27 cellular contexts compared by ENCODE assay signal in genomic region chr14:63513756-63514155, GRCh38. TPM values are rescaled to one million over a fixed set of nuclear protein-coding genes. Genes with fewer than 3 reads are reported as not detected.
DNase-seq lines count a peak whose midpoint lies in the region; ATAC-seq, FAIRE-seq and TF ChIP-seq lines count a peak whose summit lies in the region.
"Had no signal": no experiment of that assay in that cellular context is flagged by ENCODE, and none has a peak within 500 bp of the region (broad histone marks: within the 10 kb centered on the region; RNA-seq: fewer than 3 reads in every experiment).

No MANE protein-coding gene starts in this region.

- H3K27ac ChIP-seq in K562 (ENCODE audit: extremely low read depth, low read depth, low read length) = no peak overlapping the region
- H3K27ac ChIP-seq in neural progenitor cell = no peak overlapping the region
- H3K27ac ChIP-seq: foreskin keratinocyte, hepatocyte, lower lobe of right lung, WERI-Rb-1 had no signal

- no peaks in the 10 kb centered on the region for H3K27me3 Mint-ChIP-seq in natural killer cell treated with Interleukin-12 subunit alpha and Interleukin-12 subunit beta and Interleukin-15 and Interleukin-18, amount 100 ng/mL, for 72 hours
- no peaks in the 10 kb centered on the region for H3K27me3 Mint-ChIP-seq in neural progenitor cell (ENCODE audit: insufficient read depth, low read depth)
- H3K27me3 Mint-ChIP-seq: activated naive CD8-positive, alpha-beta T cell treated with anti-CD3 and anti-CD28 coated beads, Interleukin-2, amount 50 U/mL, for 24 hours had no signal

- H3K27ac Mint-ChIP-seq in natural killer cell treated with Interleukin-12 subunit alpha and Interleukin-12 subunit beta and Interleukin-15 and Interleukin-18, amount 100 ng/mL, for 72 hours = peak overlapping the region; percentile 75 to 87
- no peak overlapping the region for H3K27ac Mint-ChIP-seq in neural progenitor cell
- H3K27ac Mint-ChIP-seq: activated naive CD8-positive, alpha-beta T cell treated with anti-CD3 and anti-CD28 coated beads, Interleukin-2, amount 50 U/mL, for 24 hours had no signal

- TF ChIP-seq CTCF in K562 (IDR thresholded peaks at IDR 0.05 in 2 of 3, conservative IDR thresholded peaks at IDR 0.05 in 1 of 3; ENCODE audit: insufficient read depth in 2 of 3, low read depth in 1 of 3, low read length in 3 of 3) (no peak), neural progenitor cell (IDR thresholded peaks at IDR 0.05) (no peak)

- TF ChIP-seq RAD21 in K562 (CRISPR knock-in tag; conservative IDR thresholded peaks at IDR 0.05 in 1 of 2, IDR thresholded peaks at IDR 0.05 in 1 of 2) = no peak

- H3K36me3 Mint-ChIP-seq in natural killer cell treated with Interleukin-12 subunit alpha and Interleukin-12 subunit beta and Interleukin-15 and Interleukin-18, amount 100 ng/mL, for 72 hours = no peaks in the 10 kb centered on the region
- peaks cover 18% of the 10 kb centered on the region for H3K36me3 Mint-ChIP-seq in neural progenitor cell

- no peak overlapping the region for H3K4me2 ChIP-seq in K562 (ENCODE audit: insufficient read depth, low read length)
- H3K4me2 ChIP-seq in neural progenitor cell = no peak overlapping the region
- H3K4me2 ChIP-seq: hepatocyte, smooth muscle cell had no signal

- H2AFZ ChIP-seq in K562 (ENCODE audit: low read depth, low read length) (no peak overlapping the region), neural progenitor cell (replicated peaks) (no peak overlapping the region)
- H2AFZ ChIP-seq: hepatocyte had no signal

- H3K4me1 ChIP-seq in K562 (replicated peaks in 1 of 2; ENCODE audit: control insufficient read depth in 2 of 2, insufficient read depth in 2 of 2, low read length in 2 of 2) (peaks cover 0 to 4% of the 10 kb centered on the region in 2 experiments; a peak in 1 of 5 replicates), neural progenitor cell (peaks cover 3% of the 10 kb centered on the region)
- H3K4me1 ChIP-seq: foreskin keratinocyte had no signal

- H3K79me2 ChIP-seq in K562 (ENCODE audit: control insufficient read depth, insufficient read depth, low read length) (peaks cover 63% of the 10 kb centered on the region), neural progenitor cell (ENCODE audit: low read depth) (peaks cover 100% of the 10 kb centered on the region)

- H3K9me1 ChIP-seq in K562 (ENCODE audit: control insufficient read depth, insufficient read depth, low read length) = no peaks in the 10 kb centered on the region

- intact Hi-C loops in K562 (cut with micrococcal nuclease) = no loop called here

- BruUV-seq in K562 (replicated peaks; lab: Mats Ljungman, UMichigan) = no TSS peak

- WGBS in K562 (ENCODE audit: insufficient coverage, low coverage, missing lambda C conversion rate) = 83% methylated on average over 4 of the region's 4 CpGs

- H3K9me3 ChIP-seq in K562 (replicated peaks; ENCODE audit: control insufficient read depth, insufficient read depth, low read depth, low read length) (no peaks in the 10 kb centered on the region), neural progenitor cell (ENCODE audit: low read depth) (no peaks in the 10 kb centered on the region)
- H3K9me3 ChIP-seq: lower lobe of right lung, MG63 had no signal

- in situ Hi-C loops in K562 (cut with MboI) = no loop called here

- H3K9me3 Mint-ChIP-seq in natural killer cell treated with Interleukin-12 subunit alpha and Interleukin-12 subunit beta and Interleukin-15 and Interleukin-18, amount 100 ng/mL, for 72 hours = no peaks in the 10 kb centered on the region
- H3K9me3 Mint-ChIP-seq in neural progenitor cell = no peaks in the 10 kb centered on the region
- H3K9me3 Mint-ChIP-seq: activated naive CD8-positive, alpha-beta T cell treated with anti-CD3 and anti-CD28 coated beads, Interleukin-2, amount 50 U/mL, for 24 hours; H9 had no signal

- POLR2A ChIA-PET in K562 (lab: Yijun Ruan, JAX) = interaction anchor here (0.9 kb wide), 1 partner anchor 30 kb away, joined by 3 read pairs; no protein-coding TSS in a partner anchor

- H3K27me3 ChIP-seq in K562 (ENCODE audit: control insufficient read depth in 2 of 2, insufficient read depth in 2 of 2, low read length in 2 of 2) = no peaks in the 10 kb centered on the region
- no peaks in the 10 kb centered on the region for H3K27me3 ChIP-seq in neural progenitor cell
- H3K27me3 ChIP-seq: foreskin keratinocyte, hepatocyte, MG63 had no signal

- no peak for FAIRE-seq in K562 (lab: Jason Lieb, UNC)

- DNase-seq in NCI-H2196 (lab: John Stamatoyannopoulos, UW; ENCODE audit: unreplicated experiment) = peak; percentile 13
- DNase-seq in NCI-H2196 treated with DMSO at 0.1 percent for 48 hours (lab: John Stamatoyannopoulos, UW; ENCODE audit: unreplicated experiment) = no peak
- DNase-seq in NCI-H2029 treated with DMSO at 0.1 percent for 48 hours (lab: John Stamatoyannopoulos, UW) = peak; percentile 9
- DNase-seq in K562 (ENCODE audit: extremely low read depth in 1 of 4, low spot score in 3 of 4) = no peak
- DNase-seq in natural killer cell treated with Interleukin-12 subunit alpha and Interleukin-12 subunit beta and Interleukin-15 and Interleukin-18, amount 100 ng/mL, for 72 hours (ENCODE audit: low spot score) = no peak
- DNase-seq in neural progenitor cell (ENCODE audit: low spot score) = no peak
- no peak for DNase-seq in NOMO-1 (lab: John Stamatoyannopoulos, UW; ENCODE audit: unreplicated experiment in 2 of 2)
- DNase-seq: 8988T; activated CD4-positive, alpha-beta T cell treated with anti-CD3 and anti-CD28 coated beads, Interleukin-2, amount 50 U/mL, for 4 hours; activated CD8-positive, alpha-beta memory T cell treated with anti-CD3 and anti-CD28 coated beads, Interleukin-2, amount 50 U/mL, for 4 hours; activated effector memory CD4-positive, alpha-beta T cell treated with anti-CD3 and anti-CD28 coated beads, Interleukin-2, amount 50 U/mL, for 16 hours; activated naive CD8-positive, alpha-beta T cell treated with anti-CD3 and anti-CD28 coated beads, Interleukin-2, amount 50 U/mL, for 24 hours; DND-41; effector CD8-positive, alpha-beta T cell; foreskin keratinocyte; H9; lower lobe of right lung; MG63; NCI-H1436; NCI-H226; stimulated activated CD4-positive, alpha-beta T cell treated with anti-CD3 and anti-CD28 coated beads, Interleukin-4, amount 100 ng/mL, for 1 hour; stimulated activated naive CD4-positive, alpha-beta T cell treated with Interleukin-2 at 50 U/mL for 16 hours; WERI-Rb-1 had no signal

- TF ChIP-seq EP300 in K562 (IDR thresholded peaks at IDR 0.05; ENCODE audit: low read length) = no peak

- H3F3A ChIP-seq in neural progenitor cell (ENCODE audit: low read depth) = no peaks in the 10 kb centered on the region

- H4K20me1 ChIP-seq in K562 (replicated peaks; ENCODE audit: control insufficient read depth, insufficient read depth, low read length) = no peaks in the 10 kb centered on the region
- H4K20me1 ChIP-seq in neural progenitor cell (ENCODE audit: low read depth) = peaks cover 65% of the 10 kb centered on the region

- H3K4me3 ChIP-seq in K562 = no peak overlapping the region
- H3K4me3 ChIP-seq in neural progenitor cell = no peak overlapping the region
- H3K4me3 ChIP-seq: hepatocyte, lower lobe of right lung, MG63, smooth muscle cell had no signal

- CTCF ChIA-PET in K562 (lab: Yijun Ruan, JAX; ENCODE audit: low intra/inter-chr PET ratio) = no interaction called here

- TF ChIP-seq POLR2A in K562 (conservative IDR thresholded peaks at IDR 0.05) = no peak

- ATAC-seq in K562 = peak; percentile 46
- no peak for ATAC-seq in natural killer cell treated with Interleukin-12 subunit alpha and Interleukin-12 subunit beta and Interleukin-15 and Interleukin-18, amount 100 ng/mL, for 72 hours
- no peak for ATAC-seq in HG03571 (IDR thresholded peaks at IDR 0.05; ENCODE audit: unreplicated experiment)
- ATAC-seq: activated naive CD8-positive, alpha-beta T cell treated with anti-CD3 and anti-CD28 coated beads, Interleukin-2, amount 50 U/mL, for 24 hours; foreskin keratinocyte; Panc1 had no signal

- H3K36me3 ChIP-seq in K562 (ENCODE audit: control insufficient read depth, insufficient read depth, low read length) (peaks cover 5% of the 10 kb centered on the region; the same call in 2 of the 3 replicates), neural progenitor cell (no peaks in the 10 kb centered on the region)
- H3K36me3 ChIP-seq: lower lobe of right lung, MG63 had no signal

- no peak overlapping the region for H3K9ac ChIP-seq in K562 (ENCODE audit: insufficient read depth in 1 of 2, low read depth in 2 of 2, low read length in 2 of 2)
- H3K9ac ChIP-seq in neural progenitor cell = no peak overlapping the region

- H3K4me3 Mint-ChIP-seq in natural killer cell treated with Interleukin-12 subunit alpha and Interleukin-12 subunit beta and Interleukin-15 and Interleukin-18, amount 100 ng/mL, for 72 hours = no peak overlapping the region
- no peak overlapping the region for H3K4me3 Mint-ChIP-seq in neural progenitor cell
- H3K4me3 Mint-ChIP-seq: activated naive CD8-positive, alpha-beta T cell treated with anti-CD3 and anti-CD28 coated beads, Interleukin-2, amount 50 U/mL, for 24 hours; H9 had no signal

- peaks cover 51 to 52% of the 10 kb centered on the region in 2 donors for H3K4me1 Mint-ChIP-seq in natural killer cell treated with Interleukin-12 subunit alpha and Interleukin-12 subunit beta and Interleukin-15 and Interleukin-18, amount 100 ng/mL, for 72 hours (ENCODE audit: low read depth in 2 of 2)
- peaks cover 2% of the 10 kb centered on the region for H3K4me1 Mint-ChIP-seq in neural progenitor cell

RNA-seq across cellular contexts. Expression of gene PPP2R5E, which starts 29.4 kb away (rescaled TPM):
- total RNA-seq in K562 (2011; cell fraction: chromatin; rRNA removed; ENCODE audit: low replicate concordance) = 13.7 and 28.3 TPM in 2 replicates
- 10.8 TPM in 2 replicates for total RNA-seq in K562 (2011; cell fraction: nucleolus; rRNA removed)
- 19.8 and 35.3 TPM in 2 replicates for total RNA-seq in K562 (2011; cell fraction: nucleoplasm; rRNA removed)
- total RNA-seq in K562 (2014; rRNA removed) (5.1 and 5.2 TPM in 2 replicates), K562 (2014; rRNA removed; fragmentation: Illumina TruSeq; extraction: Trizol) (15.6 and 18.1 TPM in 2 replicates), K562 (2015; rRNA removed; fragmentation: Illumina TruSeq; extraction: Trizol) (14.1 and 14.5 TPM in 2 replicates), K562 (2021) (30.3 and 30.8 TPM in 2 replicates), neural progenitor cell (ENCODE audit: low replicate concordance) (42.6 and 72.0 TPM in 2 replicates)
- polyA plus RNA-seq in K562 (2011; rRNA removed) (5.5 and 11.0 TPM in 2 replicates), K562 (2014; fragmentation: Illumina TruSeq; extraction: Trizol) (15.8 and 18.4 TPM in 2 replicates), K562 (2014; fragmentation: Nextera tagmentation; extraction: Ambion mirVana) (1 to 10 TPM; 4.2 to 6.2 TPM), K562 (2014; rRNA removed) (8.9 and 9.0 TPM in 2 replicates)
- polyA plus RNA-seq in K562 (2011; cell fraction: cytosol; rRNA removed) = 3.1 and 3.5 TPM in 2 replicates
- 3.8 and 4.2 TPM in 2 replicates for polyA plus RNA-seq in K562 (2011; cell fraction: nucleus; rRNA removed)
- polyA plus RNA-seq in K562 (2012) = 13.1 and 15.3 TPM in 2 replicates
- 16.0 and 18.8 TPM in 2 replicates for polyA minus RNA-seq in K562 (2011; rRNA and poly(A)+ RNA removed)
- 12.3 and 20.4 TPM in 2 replicates for polyA minus RNA-seq in K562 (2011; cell fraction: cytosol; rRNA and poly(A)+ RNA removed)
- 6.3 and 9.1 TPM in 2 replicates for polyA minus RNA-seq in K562 (2011; cell fraction: nucleus; rRNA and poly(A)+ RNA removed)
- 10 to 100 TPM; 52.4 to 56.4 TPM for total RNA-seq in natural killer cell treated with Interleukin-12 subunit alpha and Interleukin-12 subunit beta and Interleukin-15 and Interleukin-18, amount 100 ng/mL, for 72 hours

Comparison
In these comparisons a context has a peak if more than half of its experiments do, and no peak if none do; other contexts are left out.
1. DNase-seq: peak in NCI-H2196 (single experiment) and NCI-H2029 treated with DMSO at 0.1 percent for 48 hours (single experiment); none in NCI-H2196 treated with DMSO at 0.1 percent for 48 hours (single experiment), K562 (0 of 4), natural killer cell treated with Interleukin-12 subunit alpha and Interleukin-12 subunit beta and Interleukin-15 and Interleukin-18, amount 100 ng/mL, for 72 hours (single experiment), neural progenitor cell (single experiment) and NOMO-1 (0 of 2).